Comparison of ENCODE assay signal across 8 cellular contexts in the genomic region with DNA sequence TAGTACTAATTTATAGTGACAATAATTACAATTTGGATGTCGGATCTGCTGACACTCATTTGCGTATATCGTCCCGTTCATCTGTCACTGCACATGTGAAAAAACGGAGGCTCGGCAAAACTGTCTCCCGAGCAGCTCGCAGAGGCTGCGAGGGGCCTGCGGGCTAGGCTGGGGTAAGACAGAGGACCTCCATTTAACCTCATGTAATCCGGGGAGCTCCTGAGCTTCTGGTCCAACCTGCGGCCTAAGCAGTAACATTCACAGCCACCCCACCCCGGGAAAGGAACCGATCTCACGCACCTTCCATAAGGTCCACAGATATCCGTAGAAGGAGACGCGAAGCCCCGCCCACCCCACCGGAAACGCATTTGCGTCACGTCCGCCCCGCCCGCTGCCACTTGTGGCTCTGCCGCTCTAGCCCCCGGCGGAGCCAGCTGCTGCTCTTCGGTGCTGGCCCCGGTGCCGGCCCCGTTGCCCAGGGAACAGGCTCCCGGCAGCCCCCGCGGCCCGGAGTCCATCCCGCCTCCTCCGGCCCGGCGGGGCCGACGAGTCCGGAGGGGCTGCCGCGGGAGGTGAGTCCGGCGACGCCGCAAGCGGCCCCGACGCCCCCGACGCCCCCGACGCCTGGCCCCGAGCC. TPM values are rescaled to one million over a fixed set of nuclear protein-coding genes. Genes with fewer than 3 reads are reported as not detected.
DNase-seq lines count a peak whose midpoint lies in the region; TF ChIP-seq lines count a peak whose summit lies in the region.

A gene (minus strand): TSS at position 346 of the 637 bp plus-strand sequence. CDS start 39 bp downstream, at position 307.
A gene with protein sequence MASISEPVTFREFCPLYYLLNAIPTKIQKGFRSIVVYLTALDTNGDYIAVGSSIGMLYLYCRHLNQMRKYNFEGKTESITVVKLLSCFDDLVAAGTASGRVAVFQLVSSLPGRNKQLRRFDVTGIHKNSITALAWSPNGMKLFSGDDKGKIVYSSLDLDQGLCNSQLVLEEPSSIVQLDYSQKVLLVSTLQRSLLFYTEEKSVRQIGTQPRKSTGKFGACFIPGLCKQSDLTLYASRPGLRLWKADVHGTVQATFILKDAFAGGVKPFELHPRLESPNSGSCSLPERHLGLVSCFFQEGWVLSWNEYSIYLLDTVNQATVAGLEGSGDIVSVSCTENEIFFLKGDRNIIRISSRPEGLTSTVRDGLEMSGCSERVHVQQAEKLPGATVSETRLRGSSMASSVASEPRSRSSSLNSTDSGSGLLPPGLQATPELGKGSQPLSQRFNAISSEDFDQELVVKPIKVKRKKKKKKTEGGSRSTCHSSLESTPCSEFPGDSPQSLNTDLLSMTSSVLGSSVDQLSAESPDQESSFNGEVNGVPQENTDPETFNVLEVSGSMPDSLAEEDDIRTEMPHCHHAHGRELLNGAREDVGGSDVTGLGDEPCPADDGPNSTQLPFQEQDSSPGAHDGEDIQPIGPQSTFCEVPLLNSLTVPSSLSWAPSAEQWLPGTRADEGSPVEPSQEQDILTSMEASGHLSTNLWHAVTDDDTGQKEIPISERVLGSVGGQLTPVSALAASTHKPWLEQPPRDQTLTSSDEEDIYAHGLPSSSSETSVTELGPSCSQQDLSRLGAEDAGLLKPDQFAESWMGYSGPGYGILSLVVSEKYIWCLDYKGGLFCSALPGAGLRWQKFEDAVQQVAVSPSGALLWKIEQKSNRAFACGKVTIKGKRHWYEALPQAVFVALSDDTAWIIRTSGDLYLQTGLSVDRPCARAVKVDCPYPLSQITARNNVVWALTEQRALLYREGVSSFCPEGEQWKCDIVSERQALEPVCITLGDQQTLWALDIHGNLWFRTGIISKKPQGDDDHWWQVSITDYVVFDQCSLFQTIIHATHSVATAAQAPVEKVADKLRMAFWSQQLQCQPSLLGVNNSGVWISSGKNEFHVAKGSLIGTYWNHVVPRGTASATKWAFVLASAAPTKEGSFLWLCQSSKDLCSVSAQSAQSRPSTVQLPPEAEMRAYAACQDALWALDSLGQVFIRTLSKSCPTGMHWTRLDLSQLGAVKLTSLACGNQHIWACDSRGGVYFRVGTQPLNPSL (N-terminal part only) (plus strand): TSS at position 397 of the 637 bp plus-strand sequence. CDS start 13,781 bp downstream, outside the sequence.

- peaks cover 13% of the 10 kb centered on the region; the same call in 1 of the 2 replicates for H3K36me3 Mint-ChIP-seq in HFFc6 (ENCODE audit: low read depth)
- H3K36me3 Mint-ChIP-seq in activated naive CD4-positive, alpha-beta T cell treated with anti-CD3 and anti-CD28 coated beads, Interleukin-2, amount 10 ng/mL, durations not matched to agents 7 days and 5 days = peaks cover 8% of the 10 kb centered on the region

- H3K27ac ChIP-seq in substantia nigra (ENCODE audit: low read depth, low read length, poor library complexity, severe bottlenecking) = peak within 1 kb of the TSS; percentile 99

- H3K4me3 ChIP-seq in NB4 (ENCODE audit: low read depth, low read length) = peak within 1 kb of the TSS; percentile 99

- peak within 1 kb of the TSS; percentile 98 for H3K27ac Mint-ChIP-seq in HFFc6
- H3K27ac Mint-ChIP-seq in activated naive CD4-positive, alpha-beta T cell treated with anti-CD3 and anti-CD28 coated beads, Interleukin-2, amount 10 ng/mL, durations not matched to agents 7 days and 5 days = peak within 1 kb of the TSS; percentile 93

- no peak for TF ChIP-seq CTCF in HFFc6 (IDR thresholded peaks at IDR 0.05)
- no peak for TF ChIP-seq CTCF in NB4 (IDR thresholded peaks at IDR 0.05; ENCODE audit: low read depth, low read length)

- H3K9me3 Mint-ChIP-seq in HFFc6 = no peaks in the 10 kb centered on the region
- H3K9me3 Mint-ChIP-seq in activated naive CD4-positive, alpha-beta T cell treated with anti-CD3 and anti-CD28 coated beads, Interleukin-2, amount 10 ng/mL, durations not matched to agents 7 days and 5 days = no peaks in the 10 kb centered on the region

- peak; percentile 65 for DNase-seq in GM04503 (ENCODE audit: low read depth)
- DNase-seq in HFFc6 = peak; percentile 95
- peak; percentile 95 for DNase-seq in NB4 (ENCODE audit: low read depth)
- DNase-seq in SK-N-DZ (ENCODE audit: low spot score) = peak; percentile 81
- DNase-seq in activated naive CD4-positive, alpha-beta T cell treated with anti-CD3 and anti-CD28 coated beads, Interleukin-2, amount 10 ng/mL, durations not matched to agents 7 days and 5 days = peak; percentile 99
- peak; percentile 92 for DNase-seq in germinal center (ENCODE audit: low spot score)
- peak; percentile 63 for DNase-seq in non-pigmented ciliary epithelial cell (ENCODE audit: low read depth)
- DNase-seq in substantia nigra (lab: John Stamatoyannopoulos, UW) = peak; percentile 90 to 100 (median 97)

- peak; percentile 77 for TF ChIP-seq POLR2A in NB4 (IDR thresholded peaks at IDR 0.05; ENCODE audit: extremely low read depth, insufficient read length)

- peaks cover 2% of the 10 kb centered on the region for H3K27me3 Mint-ChIP-seq in HFFc6 (ENCODE audit: insufficient read depth)
- H3K27me3 Mint-ChIP-seq in activated naive CD4-positive, alpha-beta T cell treated with anti-CD3 and anti-CD28 coated beads, Interleukin-2, amount 10 ng/mL, durations not matched to agents 7 days and 5 days = peaks cover 6% of the 10 kb centered on the region

- CTCF ChIA-PET in activated naive CD4-positive, alpha-beta T cell treated with anti-CD3 and anti-CD28 coated beads, Interleukin-2, amount 10 ng/mL, durations not matched to agents 7 days and 5 days (lab: Charles Lee) = interaction anchor here (1.5 kb wide), 1 partner anchor 49 kb away, joined by 3 read pairs; no protein-coding TSS in a partner anchor

- no peak within 1 kb of the TSS; the same call in 1 of the 2 replicates for H3K4me3 Mint-ChIP-seq in HFFc6
- H3K4me3 Mint-ChIP-seq in activated naive CD4-positive, alpha-beta T cell treated with anti-CD3 and anti-CD28 coated beads, Interleukin-2, amount 10 ng/mL, durations not matched to agents 7 days and 5 days = no peak within 1 kb of the TSS

- H3K4me1 Mint-ChIP-seq in HFFc6 (ENCODE audit: low read depth) = peaks cover 27% of the 10 kb centered on the region
- peaks cover 32% of the 10 kb centered on the region for H3K4me1 Mint-ChIP-seq in activated naive CD4-positive, alpha-beta T cell treated with anti-CD3 and anti-CD28 coated beads, Interleukin-2, amount 10 ng/mL, durations not matched to agents 7 days and 5 days

RNA-seq across cellular contexts. Expression of the first gene that starts in this region (rescaled TPM):
- 10 to 100 TPM; 58.9 to 65.7 (median 62.4) TPM for total RNA-seq in HFFc6 (2021; fragmentation: NEBNext Ultra II Directional; extraction: Animal tissue kit (Norgen Biotek cat#: 25700))
- polyA plus RNA-seq in SK-N-DZ (2014; cell fraction: cytosol; rRNA removed) = 19.7 and 26.2 TPM in 2 replicates
- polyA plus RNA-seq in SK-N-DZ (2014; cell fraction: nucleus; rRNA removed) = 6.4 and 9.7 TPM in 2 replicates

RNA-seq across cellular contexts. Expression of the second gene that starts in this region (rescaled TPM):
- total RNA-seq in HFFc6 (2021; fragmentation: NEBNext Ultra II Directional; extraction: Animal tissue kit (Norgen Biotek cat#: 25700)) = 10 to 100 TPM; 22.0 to 29.6 (median 26.4) TPM
- 1.8 and 5.3 TPM in 2 replicates for polyA plus RNA-seq in SK-N-DZ (2014; cell fraction: cytosol; rRNA removed)
- polyA plus RNA-seq in SK-N-DZ (2014; cell fraction: nucleus; rRNA removed) = 0.99 and 5.3 TPM in 2 replicates

Comparison
In these comparisons a context has a peak if more than half of its experiments do, and no peak if none do; other contexts are left out.
1. Peak in every context shown above with its lines: DNase-seq, H3K4me3 ChIP-seq and H3K27ac ChIP-seq.